In genomic region chr4:57081651-57082349, GRCh38 we compare ENCODE assay signal across 13 cellular contexts. TPM values are rescaled to one million over a fixed set of nuclear protein-coding genes. Genes with fewer than 3 reads are reported as not detected.
DNase-seq lines count a peak whose midpoint lies in the region; ATAC-seq, FAIRE-seq and TF ChIP-seq lines count a peak whose summit lies in the region.
"Had no signal": no experiment of that assay in that cellular context is flagged by ENCODE, and none has a peak within 500 bp of the region (broad histone marks: within the 10 kb centered on the region; RNA-seq: fewer than 3 reads in every experiment).

No MANE protein-coding gene starts in this region.

- no peaks in the 10 kb centered on the region for H3K27me3 Mint-ChIP-seq in chondrocyte (ENCODE audit: low read depth)

- RAD21 ChIA-PET in HCT116 (lab: Charles Lee; ENCODE audit: low non-redundant PET in 1 of 2, low total read pairs in 2 of 2, uncharacterized antibody in 2 of 2, unreplicated experiment in 2 of 2) = no interaction called here

- POLR2A ChIA-PET in HCT116 (lab: Charles Lee) = no interaction called here

- H3K4me1 Mint-ChIP-seq in chondrocyte (ENCODE audit: low read depth) = peaks cover 95% of the 10 kb centered on the region
- H3K4me1 Mint-ChIP-seq: activated naive CD8-positive, alpha-beta T cell treated with anti-CD3 and anti-CD28 coated beads, Interleukin-2, amount 50 U/mL, for 24 hours; IgD-negative memory B cell had no signal

- H2AFZ ChIP-seq in HCT116 (ENCODE audit: low read depth, low read length, poor library complexity, severe bottlenecking) = no peak overlapping the region

- intact Hi-C loops in HCT116 (cut with micrococcal nuclease) (no loop called here), lower lobe of right lung (cut with DNase I) (no loop called here)

- TF ChIP-seq POLR2A in HCT116 (IDR thresholded peaks at IDR 0.05; ENCODE audit: borderline replicate concordance, extremely low read depth, insufficient read depth, insufficient read length) = no peak

- 67 to 79% (median 77%) methylated on average over 7 of the region's 7 CpGs for WGBS in small intestine, 3 donors

- H3K27me3 ChIP-seq in HCT116 (ENCODE audit: insufficient read depth, low read length) = peaks cover 12% of the 10 kb centered on the region; the same call in 1 of the 2 replicates
- H3K27me3 ChIP-seq in lower lobe of right lung (ENCODE audit: low read depth) = no peaks in the 10 kb centered on the region
- H3K27me3 ChIP-seq in small intestine (ENCODE audit: control insufficient read depth in 2 of 2, insufficient read depth in 2 of 2, low read length in 2 of 2) = peaks cover 0 to 2% of the 10 kb centered on the region in 2 donors

- BruUV-seq in HCT116 (replicated peaks; lab: Mats Ljungman, UMichigan) = no TSS peak

- H3K9ac ChIP-seq in HCT116 (ENCODE audit: low read length) = no peak overlapping the region

- TF ChIP-seq RAD21 in HCT116 (IDR thresholded peaks at IDR 0.05; ENCODE audit: low read depth) = no peak

- no peaks in the 10 kb centered on the region for H3K9me3 ChIP-seq in HCT116 (ENCODE audit: control insufficient read depth in 1 of 2, insufficient read depth in 1 of 2, low read depth in 1 of 2, low read length in 2 of 2)
- no peaks in the 10 kb centered on the region for H3K9me3 ChIP-seq in lower lobe of right lung
- no peaks in the 10 kb centered on the region for H3K9me3 ChIP-seq in small intestine (ENCODE audit: control insufficient read depth, low read depth)

- TF ChIP-seq CTCF in HCT116 (IDR thresholded peaks at IDR 0.05 in 2 of 3, conservative IDR thresholded peaks at IDR 0.05 in 1 of 3; ENCODE audit: borderline replicate concordance in 1 of 3, insufficient read depth in 1 of 3, low read depth in 2 of 3, low read length in 2 of 3) (no peak), chondrocyte (IDR thresholded peaks at IDR 0.05) (peak; percentile 19), lower lobe of right lung (IDR thresholded peaks at IDR 0.05) (no peak)

- peak overlapping the region; percentile 97 for H3K27ac Mint-ChIP-seq in chondrocyte (ENCODE audit: unreplicated experiment)
- H3K27ac Mint-ChIP-seq: activated naive CD8-positive, alpha-beta T cell treated with anti-CD3 and anti-CD28 coated beads, Interleukin-2, amount 50 U/mL, for 24 hours; IgD-negative memory B cell had no signal

- no peak for FAIRE-seq in small intestine (lab: Jason Lieb, UNC)

- peak overlapping the region; percentile 36; the same call in 1 of the 2 replicates for H3K27ac ChIP-seq in HCT116 (ENCODE audit: low read depth, low read length)
- H3K27ac ChIP-seq in lower lobe of right lung = peak overlapping the region; percentile 66
- H3K27ac ChIP-seq in small intestine (ENCODE audit: low read depth in 1 of 2, low read length in 1 of 2) = peak overlapping the region; percentile 48 to 89
- H3K27ac ChIP-seq: C4-2B had no signal

- H3K4me3 Mint-ChIP-seq in chondrocyte (ENCODE audit: unreplicated experiment) = no peak overlapping the region
- H3K4me3 Mint-ChIP-seq: activated naive CD8-positive, alpha-beta T cell treated with anti-CD3 and anti-CD28 coated beads, Interleukin-2, amount 50 U/mL, for 24 hours; IgD-negative memory B cell had no signal

- ATAC-seq in HCT116 = no peak
- ATAC-seq in lower lobe of right lung = no peak
- ATAC-seq: activated naive CD8-positive, alpha-beta T cell treated with anti-CD3 and anti-CD28 coated beads, Interleukin-2, amount 50 U/mL, for 24 hours had no signal

- peaks cover 50% of the 10 kb centered on the region for H3K36me3 Mint-ChIP-seq in chondrocyte (ENCODE audit: low read depth)
- H3K36me3 Mint-ChIP-seq: IgD-negative memory B cell had no signal

- no peak for DNase-seq in HCT116 (ENCODE audit: low read depth, low spot score)
- DNase-seq in chondrocyte (ENCODE audit: low spot score) = no peak
- DNase-seq in lower lobe of right lung = no peak
- DNase-seq in small intestine = no peak
- DNase-seq in DMS153 (lab: John Stamatoyannopoulos, UW) = no peak
- no peak for DNase-seq in stimulated activated naive CD4-positive, alpha-beta T cell treated with Interleukin-2 at 50 U/mL for 16 hours (lab: John Stamatoyannopoulos, UW)
- no peak for DNase-seq in GM03348 (ENCODE audit: low spot score)
- no peak for DNase-seq in LoVo (ENCODE audit: low spot score)
- DNase-seq: activated CD4-positive, alpha-beta T cell treated with anti-CD3 and anti-CD28 coated beads, Interleukin-2, amount 50 U/mL, for 48 hours; activated naive CD8-positive, alpha-beta T cell treated with anti-CD3 and anti-CD28 coated beads, Interleukin-2, amount 50 U/mL, for 24 hours; NCI-H2171 had no signal

- peaks cover 4% of the 10 kb centered on the region for H3K9me3 Mint-ChIP-seq in chondrocyte (ENCODE audit: low read depth)
- H3K9me3 Mint-ChIP-seq: activated naive CD8-positive, alpha-beta T cell treated with anti-CD3 and anti-CD28 coated beads, Interleukin-2, amount 50 U/mL, for 24 hours had no signal

- no peaks in the 10 kb centered on the region for H3K9me2 ChIP-seq in HCT116 (ENCODE audit: insufficient read depth)

- no peak overlapping the region for H3K4me3 ChIP-seq in HCT116 (replicated peaks in 1 of 2; ENCODE audit: low read depth in 1 of 2, low read length in 2 of 2)
- H3K4me3 ChIP-seq in lower lobe of right lung = no peak overlapping the region
- H3K4me3 ChIP-seq in small intestine (ENCODE audit: low read depth in 1 of 2, low read length in 2 of 2) = no peak overlapping the region

- no peaks in the 10 kb centered on the region for H4K20me1 ChIP-seq in HCT116 (ENCODE audit: insufficient read depth)

- H3K4me2 ChIP-seq in HCT116 (ENCODE audit: low read length) = peak overlapping the region; percentile 10; the same call in 1 of the 2 replicates

- H3K36me3 ChIP-seq in HCT116 (ENCODE audit: control insufficient read depth in 1 of 2, insufficient read depth in 2 of 2, low read length in 2 of 2) = no peaks in the 10 kb centered on the region
- H3K36me3 ChIP-seq in lower lobe of right lung = no peaks in the 10 kb centered on the region
- H3K36me3 ChIP-seq in small intestine (ENCODE audit: control insufficient read depth in 2 of 2, insufficient read depth in 2 of 2, low read length in 2 of 2) = no peaks in the 10 kb centered on the region

- no peaks in the 10 kb centered on the region for H3K79me2 ChIP-seq in HCT116 (ENCODE audit: insufficient read depth, low read length)

- H3K4me1 ChIP-seq in HCT116 (ENCODE audit: control insufficient read depth in 1 of 2, insufficient read depth in 2 of 2, low read length in 2 of 2) (peaks cover 25 to 36% of the 10 kb centered on the region in 2 experiments), lower lobe of right lung (peaks cover 26% of the 10 kb centered on the region), small intestine (ENCODE audit: control insufficient read depth in 2 of 2, insufficient read depth in 1 of 2, low read depth in 1 of 2, low read length in 1 of 2) (peaks cover 0 to 2% of the 10 kb centered on the region in 2 donors)

- CTCF ChIA-PET in HCT116 (lab: Charles Lee) = interaction anchor here (1.3 kb wide), 1 partner anchor 43 kb away, joined by 5 read pairs; no protein-coding TSS in a partner anchor

TF ChIP-seq in HCT116, 20 proteins besides CTCF, POLR2A, EP300 and RAD21 (continues in another document):
- TF ChIP-seq POLR2AphosphoS5 (IDR thresholded peaks at IDR 0.05; ENCODE audit: low read depth, low read length) (no peak), ATF3 (IDR thresholded peaks at IDR 0.05) (no peak), EZH2 (IDR thresholded peaks at IDR 0.05) (no peak), CBX3 (IDR thresholded peaks at IDR 0.05; ENCODE audit: low read depth) (no peak), YY1 (IDR thresholded peaks at IDR 0.05; ENCODE audit: extremely low read depth, insufficient replicate concordance, low read depth, low read length) (no peak), JUND (IDR thresholded peaks at IDR 0.05) (no peak), ZBTB33 (IDR thresholded peaks at IDR 0.05; ENCODE audit: extremely low read depth, insufficient replicate concordance, low read length) (no peak), MAX (IDR thresholded peaks at IDR 0.05) (no peak), SRF (IDR thresholded peaks at IDR 0.05; ENCODE audit: low read depth) (no peak), SIN3A (IDR thresholded peaks at IDR 0.05; ENCODE audit: low read depth) (no peak), ZFX (IDR thresholded peaks at IDR 0.05) (no peak), ELF1 (IDR thresholded peaks at IDR 0.05; ENCODE audit: borderline replicate concordance, low read depth) (no peak)

RNA-seq across cellular contexts. Expression of gene IGFBP7, which starts 28.4 kb away (rescaled TPM):
- total RNA-seq in HCT116 (2021; ENCODE audit: unreplicated experiment) = 0.91 TPM
- not detected in 2 replicates for polyA plus RNA-seq in HCT116 (2012)
- 3,991 to 5,189 TPM (median 5,125 TPM) in 3 replicates for total RNA-seq in chondrocyte
- total RNA-seq in lower lobe of right lung = 322 TPM
- polyA plus RNA-seq in small intestine = 100 to 1,000 TPM in 1 of 3 donors, 10 to 100 TPM in 1, 1 to 10 TPM in 1; 8.9 to 240 (median 44.0) TPM
- polyA plus RNA-seq: IgD-negative memory B cell had no signal

Comparison
In these comparisons a context has a peak if more than half of its experiments do, and no peak if none do; other contexts are left out.
1. RNA of gene IGFBP7, which starts 28.4 kb away (total RNA-seq): 3,991 to 5,189 TPM in chondrocyte and 322 TPM in lower lobe of right lung (single experiment); 0.91 TPM in HCT116 (single experiment); every median in the first group is over 100 times any median in the second.
2. Peak in every context shown above with its lines, with median percentiles within 50 percentile points of each other: H3K27ac ChIP-seq.